ENCODE assay signal across 20 cellular contexts in the genomic region with DNA sequence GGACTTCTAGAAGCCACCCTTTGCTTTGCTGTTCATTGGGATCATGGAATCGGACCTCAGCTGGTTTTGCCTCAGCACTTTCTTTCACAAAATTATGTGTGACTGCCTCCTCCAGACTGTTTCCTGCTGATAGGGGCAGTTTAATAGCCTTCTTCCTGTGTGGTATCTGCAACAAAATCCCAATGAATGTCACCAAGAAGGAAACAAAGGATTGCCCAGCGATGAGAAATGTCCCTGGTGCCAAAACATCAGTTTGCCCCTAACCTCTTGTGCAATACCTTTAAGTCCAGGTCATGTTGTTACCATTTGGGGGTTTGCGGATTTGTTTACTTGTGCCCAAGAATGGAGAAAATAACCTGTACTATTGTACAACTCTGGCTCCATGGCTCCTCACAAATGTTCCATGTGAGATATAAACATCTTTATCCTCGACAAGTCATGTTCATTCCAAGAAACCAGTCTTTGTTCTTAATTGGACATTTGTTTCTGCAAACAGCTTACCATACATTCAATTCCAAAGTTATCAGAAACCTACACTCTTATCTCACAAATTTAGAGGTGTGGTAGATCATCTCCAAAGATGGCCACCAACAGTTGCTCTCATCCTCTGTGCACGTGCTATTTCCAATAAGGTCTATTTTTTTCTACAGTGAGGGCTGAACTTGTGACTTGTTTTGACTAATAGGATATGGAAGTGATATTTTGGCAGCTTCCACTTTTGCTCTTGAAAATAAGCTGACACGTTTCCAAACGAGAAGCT. TPM values are rescaled to one million over a fixed set of nuclear protein-coding genes. Genes with fewer than 3 reads are reported as not detected.
A peak's percentile ranks its signal among the peaks of the same experiment; 100 is the strongest.
DNase-seq lines count a peak whose midpoint lies in the region; ATAC-seq and TF ChIP-seq lines count a peak whose summit lies in the region.
"Had no signal": no experiment of that assay in that cellular context is flagged by ENCODE, and none has a peak within 500 bp of the region (broad histone marks: within the 10 kb centered on the region; RNA-seq: fewer than 3 reads in every experiment).

No MANE protein-coding gene starts in this region.

- DNase-seq in CMK (ENCODE audit: low read depth): peak; percentile 60
- DNase-seq in OCI-M2 (lab: John Stamatoyannopoulos, UW; ENCODE audit: unreplicated experiment): peak; percentile 24
- DNase-seq in endothelial cell (ENCODE audit: low spot score): peak; percentile 42
- peak; percentile 87 for DNase-seq in pulmonary artery endothelial cell (ENCODE audit: low read depth, low spot score)
- no peak for DNase-seq in dorsolateral prefrontal cortex
- DNase-seq: activated CD4-positive, CD25-positive, alpha-beta regulatory T cell; activated CD8-positive, alpha-beta memory T cell treated with anti-CD3 and anti-CD28 coated beads for 24 hours; AML-193; amniotic stem cell; KG1; NCI-H1105 treated with DMSO at 0.1 percent for 48 hours; NCI-H2171; NCI-H82 had no signal

- intact Hi-C loops in dorsolateral prefrontal cortex (cut with DNase I): no loop called here

- peak overlapping the region; percentile 17 for H3K4me3 Mint-ChIP-seq in endothelial cell (ENCODE audit: unreplicated experiment)

- H3K4me3 ChIP-seq in dorsolateral prefrontal cortex: no peak overlapping the region

- ATAC-seq in GM21515 (IDR thresholded peaks at IDR 0.05; ENCODE audit: unreplicated experiment) (no peak), HG03196 (IDR thresholded peaks at IDR 0.05; ENCODE audit: unreplicated experiment) (no peak)

- H3K36me3 Mint-ChIP-seq in endothelial cell (ENCODE audit: low read depth, unreplicated experiment): peaks cover 50% of the 10 kb centered on the region

- no peaks in the 10 kb centered on the region for H3K27me3 ChIP-seq in dorsolateral prefrontal cortex

- peak overlapping the region; percentile 97 for H3K27ac Mint-ChIP-seq in endothelial cell (ENCODE audit: unreplicated experiment)
- H3K27ac Mint-ChIP-seq: activated T-helper 2 cell treated with anti-CD3 and anti-CD28 coated beads, Interferon-gamma antibody, Interleukin-2, Interleukin-4, amounts not matched to agents 10 μg/mL and 5 μg/mL and 100 μg/mL, durations not matched to agents 14 hours and 24 hours and 36 hours had no signal

- TF ChIP-seq CTCF in endothelial cell (IDR thresholded peaks at IDR 0.05; ENCODE audit: unreplicated experiment) (no peak), dorsolateral prefrontal cortex (IDR thresholded peaks at IDR 0.05 in 54 of 56, conservative IDR thresholded peaks at IDR 0.05 in 2 of 56; ENCODE audit: low read depth in 1 of 56, partially characterized antibody in 56 of 56) (no peak)

- H3K27me3 Mint-ChIP-seq in endothelial cell (ENCODE audit: unreplicated experiment): peaks cover 11% of the 10 kb centered on the region

- H3K27ac ChIP-seq in dorsolateral prefrontal cortex: no peak overlapping the region
- H3K27ac ChIP-seq: epithelial cell of prostate, HL-60 had no signal

- peaks cover 72% of the 10 kb centered on the region for H3K4me1 Mint-ChIP-seq in endothelial cell (ENCODE audit: unreplicated experiment)

- no peaks in the 10 kb centered on the region for H3K9me3 Mint-ChIP-seq in endothelial cell (ENCODE audit: unreplicated experiment)
- H3K9me3 Mint-ChIP-seq: activated T-helper 2 cell treated with anti-CD3 and anti-CD28 coated beads, Interferon-gamma antibody, Interleukin-2, Interleukin-4, amounts not matched to agents 10 μg/mL and 5 μg/mL and 100 μg/mL, durations not matched to agents 14 hours and 24 hours and 36 hours had no signal

RNA-seq across cellular contexts. Expression of a gene that starts 14.8 kb away (rescaled TPM):
- total RNA-seq in endothelial cell (ENCODE audit: unreplicated experiment) (not detected), pulmonary artery endothelial cell (not detected in 2 replicates), dorsolateral prefrontal cortex (1 to 10 TPM in 1 of 120 experiments, under 1 TPM in 1, not detected in 118; 0.97 to 1.3 TPM)
- total RNA-seq: activated T-helper 2 cell treated with anti-CD3 and anti-CD28 coated beads, Interferon-gamma antibody, Interleukin-2, Interleukin-4, amounts not matched to agents 10 μg/mL and 5 μg/mL and 100 μg/mL, durations not matched to agents 14 hours and 24 hours and 36 hours; mesenteric fat pad; renal cortical epithelial cell had no signal

RNA-seq across cellular contexts. Expression of a gene that starts 44.5 kb away (rescaled TPM):
- total RNA-seq in endothelial cell (ENCODE audit: unreplicated experiment) (307 TPM), pulmonary artery endothelial cell (40.4 and 60.9 TPM in 2 replicates), dorsolateral prefrontal cortex (100 to 1,000 TPM in 73 of 120 experiments, 10 to 100 TPM in 47; 73.9 to 129 (median 102) TPM)

Comparison
In these comparisons a context has a peak if more than half of its experiments do, and no peak if none do; other contexts are left out.
1. DNase-seq: peak in CMK (single experiment), OCI-M2 (single experiment), endothelial cell (single experiment) and pulmonary artery endothelial cell (single experiment); none in dorsolateral prefrontal cortex (0 of 10).